ENCODE assay signal across 14 cellular contexts in genomic region chr4:36303430-36304137, GRCh38. TPM values are rescaled to one million over a fixed set of nuclear protein-coding genes. Genes with fewer than 3 reads are reported as not detected.
DNase-seq lines count a peak whose midpoint lies in the region; ATAC-seq and TF ChIP-seq lines count a peak whose summit lies in the region.
"Had no signal": no experiment of that assay in that cellular context is flagged by ENCODE, and none has a peak within 500 bp of the region (broad histone marks: within the 10 kb centered on the region; RNA-seq: fewer than 3 reads in every experiment).

No MANE protein-coding gene starts in this region.

- H3K4me3 ChIP-seq in thyroid gland (replicated peaks in 1 of 3): no peak overlapping the region
- H3K4me3 ChIP-seq: A549 had no signal

- peak; percentile 60 for DNase-seq in activated CD8-positive, alpha-beta memory T cell treated with anti-CD3 and anti-CD28 coated beads, Interleukin-2, amount 10 ng/mL, durations not matched to agents 7 days and 5 days
- no peak for DNase-seq in activated CD8-positive, alpha-beta memory T cell treated with anti-CD3 and anti-CD28 coated beads for 24 hours
- DNase-seq in MV-4-11 (lab: John Stamatoyannopoulos, UW) (peak; percentile 88), sciatic nerve (ENCODE audit: low spot score) (no peak), thyroid gland (no peak), cerebellar cortex (ENCODE audit: low spot score) (no peak), NCI-H2227 (lab: John Stamatoyannopoulos, UW; ENCODE audit: unreplicated experiment) (no peak)
- DNase-seq: activated CD4-positive, alpha-beta T cell treated with anti-CD3 and anti-CD28 coated beads, Interleukin-2, amount 50 U/mL, for 48 hours; posterior cingulate gyrus had no signal

- H3K4me1 ChIP-seq in thyroid gland: no peaks in the 10 kb centered on the region
- H3K4me1 ChIP-seq: A549 had no signal

- H3K27me3 Mint-ChIP-seq in activated CD8-positive, alpha-beta memory T cell treated with anti-CD3 and anti-CD28 coated beads, Interleukin-2, amount 10 ng/mL, durations not matched to agents 7 days and 5 days: no peaks in the 10 kb centered on the region
- H3K27me3 Mint-ChIP-seq: IgD-negative memory B cell had no signal

- no peak for TF ChIP-seq POLR2A in thyroid gland (IDR thresholded peaks at IDR 0.05)

- H3K4me1 Mint-ChIP-seq in activated CD8-positive, alpha-beta memory T cell treated with anti-CD3 and anti-CD28 coated beads, Interleukin-2, amount 10 ng/mL, durations not matched to agents 7 days and 5 days: peaks cover 16% of the 10 kb centered on the region

- peak overlapping the region; percentile 9 for H3K27ac Mint-ChIP-seq in activated CD8-positive, alpha-beta memory T cell treated with anti-CD3 and anti-CD28 coated beads, Interleukin-2, amount 10 ng/mL, durations not matched to agents 7 days and 5 days

- no peaks in the 10 kb centered on the region for H3K9me3 ChIP-seq in thyroid gland
- H3K9me3 ChIP-seq: A549 had no signal

- peaks cover 8% of the 10 kb centered on the region for H3K9me3 Mint-ChIP-seq in activated CD8-positive, alpha-beta memory T cell treated with anti-CD3 and anti-CD28 coated beads, Interleukin-2, amount 10 ng/mL, durations not matched to agents 7 days and 5 days (ENCODE audit: low read depth)
- H3K9me3 Mint-ChIP-seq: IgD-negative memory B cell had no signal

- intact Hi-C loops in sciatic nerve (cut with DNase I) (no loop called here), thyroid gland (cut with DNase I) (no loop called here)

- ATAC-seq in activated CD8-positive, alpha-beta memory T cell treated with anti-CD3 and anti-CD28 coated beads, Interleukin-2, amount 10 ng/mL, durations not matched to agents 7 days and 5 days: peak; percentile 66
- ATAC-seq in HG02840 (IDR thresholded peaks at IDR 0.05; ENCODE audit: low FRiP score, unreplicated experiment): peak; percentile 83
- peak; percentile 60 for ATAC-seq in sciatic nerve
- ATAC-seq: A549 had no signal

- H3K36me3 Mint-ChIP-seq in activated CD8-positive, alpha-beta memory T cell treated with anti-CD3 and anti-CD28 coated beads, Interleukin-2, amount 10 ng/mL, durations not matched to agents 7 days and 5 days: peaks cover 25% of the 10 kb centered on the region

- TF ChIP-seq CTCF in thyroid gland (IDR thresholded peaks at IDR 0.05): no peak

- no peaks in the 10 kb centered on the region for H3K27me3 ChIP-seq in thyroid gland

- 74 to 91% methylated on average over 3 of the region's 3 CpGs for WGBS in thyroid gland, 2 donors

- CTCF ChIA-PET in activated CD8-positive, alpha-beta memory T cell treated with anti-CD3 and anti-CD28 coated beads, Interleukin-2, amount 10 ng/mL, durations not matched to agents 7 days and 5 days (lab: Charles Lee): interaction anchor here (0.9 kb wide), 1 partner anchor 12 kb away, joined by 3 read pairs; no protein-coding TSS in a partner anchor

- no peak overlapping the region for H3K4me3 Mint-ChIP-seq in activated CD8-positive, alpha-beta memory T cell treated with anti-CD3 and anti-CD28 coated beads, Interleukin-2, amount 10 ng/mL, durations not matched to agents 7 days and 5 days
- H3K4me3 Mint-ChIP-seq: IgD-negative memory B cell had no signal

- no peak overlapping the region for H3K27ac ChIP-seq in thyroid gland
- H3K27ac ChIP-seq: A549 had no signal

- H3K36me3 ChIP-seq in thyroid gland: no peaks in the 10 kb centered on the region

RNA-seq across cellular contexts. Expression of gene DTHD1, which starts 22.2 kb away (rescaled TPM):
- 1 to 10 TPM; 1.7 to 2.9 TPM for total RNA-seq in activated CD8-positive, alpha-beta memory T cell treated with anti-CD3 and anti-CD28 coated beads, Interleukin-2, amount 10 ng/mL, durations not matched to agents 7 days and 5 days
- total RNA-seq in sciatic nerve (0.62 TPM), thyroid gland (under 1 TPM; 0.27 to 0.71 (median 0.52) TPM)
- total RNA-seq: dermis microvascular lymphatic vessel endothelial cell, RPMI7951 had no signal

RNA-seq across cellular contexts. Expression of gene ARAP2, which starts 59.3 kb away (rescaled TPM):
- total RNA-seq in activated CD8-positive, alpha-beta memory T cell treated with anti-CD3 and anti-CD28 coated beads, Interleukin-2, amount 10 ng/mL, durations not matched to agents 7 days and 5 days: 10 to 100 TPM; 52.9 to 76.1 TPM
- total RNA-seq in sciatic nerve: 26.0 TPM
- 100 to 1,000 TPM; 109 to 247 (median 225) TPM for total RNA-seq in thyroid gland

Comparison
In these comparisons a context has a peak if more than half of its experiments do, and no peak if none do; other contexts are left out.
1. DNase-seq: peak in activated CD8-positive, alpha-beta memory T cell treated with anti-CD3 and anti-CD28 coated beads, Interleukin-2, amount 10 ng/mL, durations not matched to agents 7 days and 5 days (single experiment) and MV-4-11 (single experiment); none in activated CD8-positive, alpha-beta memory T cell treated with anti-CD3 and anti-CD28 coated beads for 24 hours (single experiment), sciatic nerve (single experiment), thyroid gland (0 of 2), cerebellar cortex (single experiment) and NCI-H2227 (single experiment).
2. Peak in every context shown above with its lines, with median percentiles within 50 percentile points of each other: ATAC-seq.